In genomic region chr2:226483143-226483542, GRCh38 we compare ENCODE assay signal across 24 cellular contexts.
A peak's percentile ranks its signal among the peaks of the same experiment; 100 is the strongest.
DNase-seq lines count a peak whose midpoint lies in the region; ATAC-seq, FAIRE-seq and TF ChIP-seq lines count a peak whose summit lies in the region.
"Had no signal": no experiment of that assay in that cellular context is flagged by ENCODE, and none has a peak within 500 bp of the region (broad histone marks: within the 10 kb centered on the region; RNA-seq: fewer than 3 reads in every experiment).

No MANE protein-coding gene starts in this region.

- no peak overlapping the region for H2BK120ac ChIP-seq in mesenchymal stem cell (ENCODE audit: low read depth, low read length)

- H3K9me3 Mint-ChIP-seq in astrocyte (ENCODE audit: unreplicated experiment), result no peaks in the 10 kb centered on the region
- H3K9me3 Mint-ChIP-seq: CD4-positive, alpha-beta T cell; naive thymus-derived CD8-positive, alpha-beta T cell; T-helper 2 cell treated with Interferon-gamma antibody and Interleukin-4, amounts not matched to agents 5 μg/mL and 100 μg/mL, for 36 hours had no signal

- no peak overlapping the region for H3K27ac Mint-ChIP-seq in astrocyte (ENCODE audit: unreplicated experiment)
- H3K27ac Mint-ChIP-seq: CD4-positive, alpha-beta T cell; naive thymus-derived CD8-positive, alpha-beta T cell; T-helper 2 cell treated with Interferon-gamma antibody and Interleukin-4, amounts not matched to agents 5 μg/mL and 100 μg/mL, for 36 hours had no signal

- H3K79me2 ChIP-seq in HepG2 (ENCODE audit: insufficient read depth, low read length) (no peaks in the 10 kb centered on the region), astrocyte (ENCODE audit: insufficient read depth, low read length) (no peaks in the 10 kb centered on the region)

- intact Hi-C loops in HepG2 (cut with micrococcal nuclease; ENCODE audit: unreplicated experiment), result loop anchor here (5.0 kb wide), 1 partner anchor 74 kb away; no protein-coding TSS in a partner anchor
- intact Hi-C loops in right lobe of liver (cut with DNase I), result no loop called here
- intact Hi-C loops in esophagus squamous epithelium (cut with DNase I), result no loop called here
- intact Hi-C loops in thyroid gland (cut with DNase I), result no loop called here

- no peak overlapping the region for H2AK5ac ChIP-seq in mesenchymal stem cell (ENCODE audit: low read length, severe bottlenecking)

- DNase-seq in HepG2 (ENCODE audit: low spot score) (no peak), right lobe of liver (no peak), astrocyte (ENCODE audit: low read depth) (no peak), mesenchymal stem cell (no peak), A172 (ENCODE audit: low spot score) (no peak), esophagus squamous epithelium (lab: John Stamatoyannopoulos, UW) (no peak), thyroid gland (no peak), NCI-H345 (lab: John Stamatoyannopoulos, UW) (no peak)
- DNase-seq: caudate nucleus; CD4-positive, alpha-beta T cell; DMS79; effector memory CD4-positive, alpha-beta T cell; heart left ventricle; kidney; mammary epithelial cell; naive thymus-derived CD8-positive, alpha-beta T cell; NCI-H774; PC-3; psoas muscle had no signal

- H2AFZ ChIP-seq in HepG2 (ENCODE audit: low read length) (peak overlapping the region; percentile 57), astrocyte (ENCODE audit: low read depth, low read length) (no peak overlapping the region), mesenchymal stem cell (ENCODE audit: low read depth, low read length) (peak overlapping the region; percentile 78)

- TF ChIP-seq CTCF in HepG2 (CRISPR knock-in tag; IDR thresholded peaks at IDR 0.05), result no peak
- TF ChIP-seq CTCF in right lobe of liver (IDR thresholded peaks at IDR 0.05), result no peak
- TF ChIP-seq CTCF in astrocyte (IDR thresholded peaks at IDR 0.05; ENCODE audit: insufficient read depth, low read depth, low read length), result no peak
- no peak for TF ChIP-seq CTCF in esophagus squamous epithelium (IDR thresholded peaks at IDR 0.05)
- TF ChIP-seq CTCF in thyroid gland (IDR thresholded peaks at IDR 0.05), result no peak

- 63% methylated on average over 5 of the region's 5 CpGs for WGBS in HepG2 (ENCODE audit: low lambda C conversion rate)
- 58% methylated on average over 5 of the region's 5 CpGs for WGBS in right lobe of liver (ENCODE audit: insufficient coverage, low coverage, low lambda C conversion rate, missing lambda C conversion rate)
- 59% methylated on average over 5 of the region's 5 CpGs for WGBS in mesenchymal stem cell
- WGBS in esophagus squamous epithelium, 2 donors, result 69 to 76% methylated on average over 5 of the region's 5 CpGs
- 46 to 50% methylated on average over 5 of the region's 5 CpGs for WGBS in thyroid gland, 2 donors

- peak overlapping the region; percentile 14 for H2BK5ac ChIP-seq in mesenchymal stem cell (ENCODE audit: low read depth, low read length, poor library complexity, severe bottlenecking)

- no peaks in the 10 kb centered on the region for H3K36me3 Mint-ChIP-seq in astrocyte (ENCODE audit: low read depth, unreplicated experiment)
- H3K36me3 Mint-ChIP-seq: naive thymus-derived CD8-positive, alpha-beta T cell had no signal

- CTCF ChIA-PET in HepG2 (lab: Yijun Ruan, JAX; ENCODE audit: low intra/inter-chr PET ratio, low total read pairs), result no interaction called here

- peak overlapping the region; percentile 20 to 87 for H2BK12ac ChIP-seq in mesenchymal stem cell (ENCODE audit: low read length in 2 of 2)

- no peak for ATAC-seq in HepG2
- ATAC-seq in right lobe of liver, result no peak
- ATAC-seq: heart left ventricle; naive thymus-derived CD8-positive, alpha-beta T cell; PC-3; psoas muscle had no signal

- H3K9ac ChIP-seq in HepG2 (ENCODE audit: insufficient read depth, low read depth, low read length), result no peak overlapping the region
- peak overlapping the region; percentile 39 for H3K9ac ChIP-seq in astrocyte (ENCODE audit: low read length)
- no peak overlapping the region for H3K9ac ChIP-seq in mesenchymal stem cell (ENCODE audit: low read length)
- H3K9ac ChIP-seq: KMS-11 had no signal

- H3K4me1 ChIP-seq in HepG2 (ENCODE audit: insufficient read depth, low read length), result peaks cover 33% of the 10 kb centered on the region
- H3K4me1 ChIP-seq in right lobe of liver, result peaks cover 0 to 4% (median 0%) of the 10 kb centered on the region in 4 donors
- H3K4me1 ChIP-seq in astrocyte (ENCODE audit: insufficient read depth, low read length), result peaks cover 29% of the 10 kb centered on the region
- H3K4me1 ChIP-seq in mesenchymal stem cell (ENCODE audit: control insufficient read depth, insufficient read depth, low read depth, low read length), result peaks cover 4% of the 10 kb centered on the region
- H3K4me1 ChIP-seq in esophagus squamous epithelium, result no peaks in the 10 kb centered on the region
- H3K4me1 ChIP-seq in thyroid gland, result peaks cover 12 to 14% of the 10 kb centered on the region in 2 donors
- H3K4me1 ChIP-seq: suprapubic skin had no signal

- no peaks in the 10 kb centered on the region for H3K9me3 ChIP-seq in HepG2 (ENCODE audit: low read length)
- no peaks in the 10 kb centered on the region for H3K9me3 ChIP-seq in right lobe of liver
- H3K9me3 ChIP-seq in astrocyte (ENCODE audit: insufficient read depth, low read depth, low read length), result no peaks in the 10 kb centered on the region
- H3K9me3 ChIP-seq in mesenchymal stem cell (ENCODE audit: control insufficient read depth, low read length), result no peaks in the 10 kb centered on the region
- H3K9me3 ChIP-seq in esophagus squamous epithelium, result no peaks in the 10 kb centered on the region
- H3K9me3 ChIP-seq in thyroid gland, result no peaks in the 10 kb centered on the region
- H3K9me3 ChIP-seq: HAP-1, heart left ventricle, psoas muscle, suprapubic skin had no signal

- H3K27me3 ChIP-seq in HepG2 (ENCODE audit: control insufficient read depth in 1 of 2, insufficient read depth in 2 of 2, low read length in 2 of 2) (no peaks in the 10 kb centered on the region), right lobe of liver (no peaks in the 10 kb centered on the region), astrocyte (ENCODE audit: insufficient read depth, low read length) (no peaks in the 10 kb centered on the region), mesenchymal stem cell (ENCODE audit: control insufficient read depth in 1 of 2, insufficient read depth in 1 of 2, low read length in 2 of 2) (no peaks in the 10 kb centered on the region), esophagus squamous epithelium (no peaks in the 10 kb centered on the region), thyroid gland (no peaks in the 10 kb centered on the region)
- H3K27me3 ChIP-seq: heart left ventricle, suprapubic skin had no signal

- H3K4ac ChIP-seq in mesenchymal stem cell (ENCODE audit: low read depth in 1 of 2, low read length in 2 of 2), result peak overlapping the region in 1 of 2 experiments; percentile 73

- FAIRE-seq in HepG2 (lab: Jason Lieb, UNC) (no peak), astrocyte (lab: Jason Lieb, UNC) (no peak)
- FAIRE-seq: kidney had no signal

- in situ Hi-C loops in HepG2 (cut with HindIII; ENCODE audit: extremely low pct_ligation_motif_present, low pct_unique_long_range_greater_than_20kb), result no loop called here

- no peak overlapping the region for H3K14ac ChIP-seq in mesenchymal stem cell (ENCODE audit: low read length in 2 of 2)

- H3K23ac ChIP-seq in mesenchymal stem cell (ENCODE audit: low read length in 2 of 2), result no peak overlapping the region

- H4K20me1 ChIP-seq in HepG2 (ENCODE audit: insufficient read depth, low read length) (no peaks in the 10 kb centered on the region), astrocyte (ENCODE audit: insufficient read depth, low read length) (no peaks in the 10 kb centered on the region)

- peak overlapping the region in 1 of 2 experiments; percentile 94 for H3K18ac ChIP-seq in mesenchymal stem cell (ENCODE audit: low read depth in 1 of 2, low read length in 2 of 2)

- H4K91ac ChIP-seq in mesenchymal stem cell (ENCODE audit: low read length), result no peak overlapping the region

- H3K36me3 ChIP-seq in HepG2 (replicated peaks in 1 of 2; ENCODE audit: control insufficient read depth in 1 of 2, insufficient read depth in 2 of 2, low read length in 2 of 2) (no peaks in the 10 kb centered on the region), right lobe of liver (no peaks in the 10 kb centered on the region), astrocyte (ENCODE audit: insufficient read depth, low read length) (no peaks in the 10 kb centered on the region), mesenchymal stem cell (ENCODE audit: control insufficient read depth in 1 of 2, insufficient read depth in 2 of 2, low read depth in 1 of 2, low read length in 2 of 2) (no peaks in the 10 kb centered on the region), esophagus squamous epithelium (no peaks in the 10 kb centered on the region), thyroid gland (no peaks in the 10 kb centered on the region)
- H3K36me3 ChIP-seq: HAP-1, heart left ventricle, suprapubic skin had no signal

- BruUV-seq in HepG2 (replicated peaks; lab: Mats Ljungman, UMichigan), result no TSS peak

- H3K4me2 ChIP-seq in HepG2 (ENCODE audit: low read depth, low read length) (no peak overlapping the region), astrocyte (ENCODE audit: low read length) (peak overlapping the region; percentile 75), mesenchymal stem cell (ENCODE audit: low read length, poor library complexity, severe bottlenecking) (no peak overlapping the region)
- H3K4me2 ChIP-seq: KMS-11 had no signal

- TF ChIP-seq RAD21 in HepG2 (CRISPR knock-in tag; IDR thresholded peaks at IDR 0.05), result no peak

- TF ChIP-seq POLR2A in HepG2 (IDR thresholded peaks at IDR 0.05; ENCODE audit: insufficient read depth in 1 of 2, low read depth in 2 of 2, low read length in 2 of 2) (no peak), right lobe of liver (IDR thresholded peaks at IDR 0.05) (no peak), esophagus squamous epithelium (IDR thresholded peaks at IDR 0.05) (no peak), thyroid gland (IDR thresholded peaks at IDR 0.05) (no peak)

- H3K27me3 Mint-ChIP-seq in astrocyte (ENCODE audit: low read depth, unreplicated experiment), result no peaks in the 10 kb centered on the region

- no peaks in the 10 kb centered on the region for H3K79me1 ChIP-seq in mesenchymal stem cell (replicated peaks; ENCODE audit: low read length, poor library complexity, severe bottlenecking)

- peaks cover 39% of the 10 kb centered on the region for H3K4me1 Mint-ChIP-seq in astrocyte (ENCODE audit: low read depth, unreplicated experiment)
- H3K4me1 Mint-ChIP-seq: naive thymus-derived CD8-positive, alpha-beta T cell had no signal

- POLR2A ChIA-PET in HepG2 (lab: Yijun Ruan, JAX), result interaction anchor here (0.7 to 1.3 kb wide), 3 partner anchors 210 to 365 kb away, joined by 3 to 4 read pairs (median 3); no protein-coding TSS in a partner anchor

- no peak overlapping the region for H3K4me3 ChIP-seq in HepG2 (replicated peaks in 1 of 3; ENCODE audit: insufficient read depth in 1 of 3, low read depth in 2 of 3, low read length in 3 of 3)
- no peak overlapping the region for H3K4me3 ChIP-seq in right lobe of liver
- H3K4me3 ChIP-seq in astrocyte (ENCODE audit: insufficient read depth, low read depth, low read length), result no peak overlapping the region
- H3K4me3 ChIP-seq in mesenchymal stem cell (ENCODE audit: insufficient read depth in 1 of 2, low read depth in 1 of 2, low read length in 2 of 2), result no peak overlapping the region
- no peak overlapping the region for H3K4me3 ChIP-seq in esophagus squamous epithelium
- H3K4me3 ChIP-seq in thyroid gland (replicated peaks in 1 of 3), result no peak overlapping the region
- H3K4me3 ChIP-seq: HAP-1, heart left ventricle, psoas muscle, suprapubic skin had no signal

- H4K8ac ChIP-seq in mesenchymal stem cell (ENCODE audit: low read length), result peak overlapping the region; percentile 1

- no peak for TF ChIP-seq EP300 in HepG2 (IDR thresholded peaks at IDR 0.05; ENCODE audit: low read depth in 2 of 2, low read length in 2 of 2)
- no peak for TF ChIP-seq EP300 in HepG2 (CRISPR knock-in tag; IDR thresholded peaks at IDR 0.05; ENCODE audit: borderline replicate concordance)

- no peak overlapping the region for H3K4me3 Mint-ChIP-seq in astrocyte (ENCODE audit: unreplicated experiment)
- H3K4me3 Mint-ChIP-seq: CD4-positive, alpha-beta T cell; naive thymus-derived CD8-positive, alpha-beta T cell; T-helper 2 cell treated with Interferon-gamma antibody and Interleukin-4, amounts not matched to agents 5 μg/mL and 100 μg/mL, for 36 hours had no signal

- H2BK15ac ChIP-seq in mesenchymal stem cell (ENCODE audit: low read depth, poor library complexity, severe bottlenecking), result no peak overlapping the region

- H3K27ac ChIP-seq in HepG2 (ENCODE audit: extremely low read length, insufficient read depth, low read length), result no peak overlapping the region
- H3K27ac ChIP-seq in right lobe of liver, result no peak overlapping the region
- H3K27ac ChIP-seq in astrocyte (ENCODE audit: low read depth, low read length), result no peak overlapping the region
- peak overlapping the region; percentile 92 for H3K27ac ChIP-seq in mesenchymal stem cell (ENCODE audit: low read length, poor library complexity, severe bottlenecking)
- H3K27ac ChIP-seq in esophagus squamous epithelium, result no peak overlapping the region
- no peak overlapping the region for H3K27ac ChIP-seq in thyroid gland
- H3K27ac ChIP-seq: heart left ventricle, HL-60, KMS-11, psoas muscle, suprapubic skin had no signal
